Comparison of ENCODE assay signal across 1 cellular context in genomic region chr4:168831919-168832745, GRCh38.
TF ChIP-seq lines count a peak whose summit lies in the region.

No MANE protein-coding gene starts in this region.

TF ChIP-seq in WTC11, 78 proteins besides CTCF, POLR2A, EP300 and RAD21 (continued from another document):
- TF ChIP-seq PRDM15 (CRISPR knock-in tag; IDR thresholded peaks at IDR 0.05) = peak; percentile 79
- 0 out of 2 replicates have a peak, but pooled peaks have one; percentile 52 for TF ChIP-seq ZBTB43 (CRISPR knock-in tag; IDR thresholded peaks at IDR 0.05)
- no peak for TF ChIP-seq ZNF232 (CRISPR knock-in tag; IDR thresholded peaks at IDR 0.05)
- TF ChIP-seq USF1 (CRISPR knock-in tag; IDR thresholded peaks at IDR 0.05) = peak; percentile 57; the same call in 1 of the 2 replicates
- TF ChIP-seq HMGA2 (CRISPR knock-in tag; IDR thresholded peaks at IDR 0.05) = 0 out of 2 replicates have a peak, but pooled peaks have one; percentile 10
- 0 out of 2 replicates have a peak, but pooled peaks have one; percentile 95 for TF ChIP-seq KAT7 (CRISPR knock-in tag; IDR thresholded peaks at IDR 0.05; ENCODE audit: borderline replicate concordance)
- TF ChIP-seq SP1 (CRISPR knock-in tag; conservative IDR thresholded peaks at IDR 0.05) = peak; percentile 37; the same call in 1 of the 2 replicates
- TF ChIP-seq ZBTB21 (CRISPR knock-in tag; IDR thresholded peaks at IDR 0.05; ENCODE audit: borderline replicate concordance) = 0 out of 2 replicates have a peak, but pooled peaks have one; percentile 16
- 0 out of 2 replicates have a peak, but pooled peaks have one; percentile 17 for TF ChIP-seq GABPB1 (CRISPR knock-in tag; IDR thresholded peaks at IDR 0.05)
- TF ChIP-seq IRF1 (CRISPR knock-in tag; IDR thresholded peaks at IDR 0.05) = 0 out of 2 replicates have a peak, but pooled peaks have one; percentile 27
- TF ChIP-seq ATF6 (CRISPR knock-in tag; IDR thresholded peaks at IDR 0.05) = no peak
- TF ChIP-seq HMGXB4 (CRISPR knock-in tag; IDR thresholded peaks at IDR 0.05) = peak; percentile 77; the same call in 1 of the 2 replicates
- peak; percentile 68; the same call in 1 of the 2 replicates for TF ChIP-seq FOXP1 (CRISPR knock-in tag; IDR thresholded peaks at IDR 0.05; ENCODE audit: borderline replicate concordance)
- 0 out of 2 replicates have a peak, but pooled peaks have one; percentile 67 for TF ChIP-seq TEAD1 (CRISPR knock-in tag; IDR thresholded peaks at IDR 0.05)
- TF ChIP-seq ARID4B (CRISPR knock-in tag; IDR thresholded peaks at IDR 0.05; ENCODE audit: borderline replicate concordance) = peak; percentile 74; the same call in 1 of the 2 replicates
- TF ChIP-seq MAX (CRISPR knock-in tag; IDR thresholded peaks at IDR 0.05) = peak; percentile 58; the same call in 1 of the 2 replicates
- TF ChIP-seq ETV6 (CRISPR knock-in tag; IDR thresholded peaks at IDR 0.05) = peak; percentile 10; the same call in 1 of the 2 replicates
- 0 out of 2 replicates have a peak, but pooled peaks have one; percentile 28 for TF ChIP-seq TEAD4 (CRISPR knock-in tag; IDR thresholded peaks at IDR 0.05)
TF ChIP-seq in WTC11: peak in this region for 20.
